Comparison of ENCODE assay signal across 8 cellular contexts in genomic region chr16:8868272-8869211, GRCh38. TPM values are rescaled to one million over a fixed set of nuclear protein-coding genes. Genes with fewer than 3 reads are reported as not detected.
A peak's percentile ranks its signal among the peaks of the same experiment; 100 is the strongest.
DNase-seq lines count a peak whose midpoint lies in the region; ATAC-seq lines count a peak whose summit lies in the region.

Gene CARHSP1, minus strand, starts transcription at chr16:8869006. Its CDS starts 9,678 bp downstream, at chr16:8859328.

- intact Hi-C loops in T-helper 2 cell treated with Interferon-gamma antibody and Interleukin-4, amounts not matched to agents 100 ng/mL and 5 ng/mL, for 36 hours (cut with micrococcal nuclease) = loop anchor here (1.0 kb wide), 7 partner anchors 12 to 247 kb away; partner anchors contain the start of genes ABAT, HAPSTR1, METTL22 and PMM2
- intact Hi-C loops in right cardiac atrium (cut with DNase I) = loop anchor here in 1 of 4 donors (10.0 kb wide), 1 partner anchor 74 kb away; the partner anchor contains the start of genes PMM2 and TMEM186

- WGBS in right cardiac atrium = under 1% methylated on average over 92 of the region's 92 CpGs

- peaks cover 19% of the 10 kb centered on the region for H3K4me1 ChIP-seq in right cardiac atrium (ENCODE audit: control insufficient read depth, insufficient read depth, low read length)

- DNase-seq in NCI-H187 (lab: John Stamatoyannopoulos, UW) (peak; percentile 69 to 86), anterior cingulate cortex (lab: John Stamatoyannopoulos, UW) (peak; percentile 18 to 93 (median 82)), right cardiac atrium (peak; percentile 88 to 95 (median 94)), renal cortical epithelial cell (ENCODE audit: low read depth) (peak; percentile 61), cerebellar nuclear complex (lab: John Stamatoyannopoulos, UW) (no peak)

- no peaks in the 10 kb centered on the region for H3K9me3 ChIP-seq in right cardiac atrium (ENCODE audit: control insufficient read depth, low read length)

- no peaks in the 10 kb centered on the region for H3K27me3 ChIP-seq in right cardiac atrium (ENCODE audit: control insufficient read depth, insufficient read depth)

- ATAC-seq in GM18502 (IDR thresholded peaks at IDR 0.05; ENCODE audit: poor library complexity, unreplicated experiment) (peak; percentile 67), HG02938 (IDR thresholded peaks at IDR 0.05; ENCODE audit: unreplicated experiment) (peak; percentile 66), right cardiac atrium (peak; percentile 88 to 93)

- peak within 1 kb of the TSS; percentile 94 for H3K27ac ChIP-seq in right cardiac atrium (ENCODE audit: low read length)

- peak within 1 kb of the TSS; percentile 93 for H3K4me3 ChIP-seq in right cardiac atrium (ENCODE audit: low read length)

RNA-seq across cellular contexts. Expression of gene CARHSP1, which starts in this region (rescaled TPM):
- total RNA-seq in T-helper 2 cell treated with Interferon-gamma antibody and Interleukin-4, amounts not matched to agents 100 ng/mL and 5 ng/mL, for 36 hours = 153 and 161 TPM in 2 replicates
- 10 to 100 TPM; 28.6 to 37.2 (median 35.0) TPM for total RNA-seq in right cardiac atrium
- 75.0 TPM for polyA plus RNA-seq in right cardiac atrium
- total RNA-seq in renal cortical epithelial cell = 125 and 303 TPM in 2 replicates

Comparison
In these comparisons a context has a peak if more than half of its experiments do, and no peak if none do; other contexts are left out.
1. DNase-seq: peak in NCI-H187 (2 of 2), anterior cingulate cortex (58 of 58), right cardiac atrium (3 of 3) and renal cortical epithelial cell (single experiment); none in cerebellar nuclear complex (0 of 2).
2. Peak in every context shown above with its lines, with median percentiles within 50 percentile points of each other: ATAC-seq.